Comparison of ENCODE assay signal across 7 cellular contexts in the genomic region with DNA sequence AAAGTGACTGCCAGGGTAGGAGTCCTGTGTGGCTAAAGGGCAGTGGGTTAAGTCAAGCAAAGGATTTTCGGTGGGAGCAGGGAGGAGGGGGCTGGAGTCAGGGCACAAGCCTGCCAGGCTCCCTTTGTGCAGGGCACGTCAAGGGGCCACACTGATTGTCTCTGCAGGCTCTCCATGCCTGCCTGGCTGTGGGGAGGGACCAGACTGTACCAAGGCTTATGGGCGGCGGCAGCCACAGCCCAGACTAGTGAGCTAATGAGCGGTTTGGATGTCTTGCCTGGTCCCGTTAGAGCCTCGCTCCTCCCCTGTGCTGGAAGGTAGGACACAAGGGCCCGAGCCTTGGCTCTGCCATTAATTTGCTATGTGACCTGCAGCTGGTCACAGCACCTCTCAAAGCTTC. TPM values are rescaled to one million over a fixed set of nuclear protein-coding genes. Genes with fewer than 3 reads are reported as not detected.
"Had no signal": no experiment of that assay in that cellular context is flagged by ENCODE, and none has a peak within 500 bp of the region (broad histone marks: within the 10 kb centered on the region; RNA-seq: fewer than 3 reads in every experiment).

No MANE protein-coding gene starts in this region.

RNA-seq across cellular contexts. Expression of gene LGALS9B, which starts 25.6 kb away (rescaled TPM):
- total RNA-seq: GM23338, H1, H9, HepG2, HFFc6, HT1080 had no signal
- polyA plus RNA-seq: GM23338, H1, HepG2, IgD-negative memory B cell had no signal
